ENCODE assay signal across 9 cellular contexts in the genomic region with DNA sequence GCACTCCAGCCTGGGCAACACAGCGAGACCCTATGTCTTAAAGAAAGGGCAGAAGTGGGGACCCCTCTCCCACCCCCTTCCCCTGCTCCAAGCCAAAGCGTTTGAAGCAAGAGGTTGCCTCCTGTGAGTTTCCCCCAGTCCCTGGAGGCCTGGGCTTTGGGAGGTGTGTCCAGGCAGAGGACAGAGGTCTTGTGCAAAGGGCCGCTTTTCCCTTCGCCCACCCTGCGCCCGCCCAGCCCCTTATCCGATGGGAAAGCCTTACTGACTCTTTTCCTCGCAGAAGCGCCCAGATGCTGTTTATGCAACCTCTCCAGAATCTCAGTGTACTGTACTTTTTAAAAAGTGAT. TPM values are rescaled to one million over a fixed set of nuclear protein-coding genes. Genes with fewer than 3 reads are reported as not detected.
DNase-seq lines count a peak whose midpoint lies in the region; TF ChIP-seq lines count a peak whose summit lies in the region.
"Had no signal": no experiment of that assay in that cellular context is flagged by ENCODE, and none has a peak within 500 bp of the region (broad histone marks: within the 10 kb centered on the region; RNA-seq: fewer than 3 reads in every experiment).

No MANE protein-coding gene starts in this region.

- H3K4me1 ChIP-seq in OCI-LY7 (ENCODE audit: insufficient read depth, low read length, poor library complexity, severe bottlenecking) (peaks cover 11% of the 10 kb centered on the region), parathyroid adenoma (peaks cover 8% of the 10 kb centered on the region)

- H3K27me3 Mint-ChIP-seq in Calu3 (ENCODE audit: unreplicated experiment) = no peaks in the 10 kb centered on the region

- H3K79me2 ChIP-seq in OCI-LY7 (ENCODE audit: insufficient read depth, low read depth, low read length) = no peaks in the 10 kb centered on the region
- H3K79me2 ChIP-seq in parathyroid adenoma = no peaks in the 10 kb centered on the region

- intact Hi-C loops in Calu3 (cut with micrococcal nuclease; ENCODE audit: unreplicated experiment) (no loop called here), OCI-LY7 (cut with micrococcal nuclease; ENCODE audit: unreplicated experiment) (no loop called here)

- H3K4me3 ChIP-seq in OCI-LY7 (ENCODE audit: low read depth, low read length, poor library complexity, severe bottlenecking) (no peak overlapping the region), epithelial cell of proximal tubule (ENCODE audit: low read depth, low read length) (peak overlapping the region; percentile 45), parathyroid adenoma (ENCODE audit: low read depth, low read length) (peak overlapping the region; percentile 31)

- H4K20me1 ChIP-seq in OCI-LY7 (ENCODE audit: insufficient read depth, low read length) = no peaks in the 10 kb centered on the region

- BruUV-seq in Calu3 (replicated peaks; lab: Mats Ljungman, UMichigan) = no TSS peak
- BruUV-seq in OCI-LY7 (replicated peaks; lab: Mats Ljungman, UMichigan) = no TSS peak

- H3K9me2 ChIP-seq in OCI-LY7 (ENCODE audit: insufficient read depth, low read length) = no peaks in the 10 kb centered on the region

- peaks cover 20% of the 10 kb centered on the region for H3K36me3 Mint-ChIP-seq in Calu3 (ENCODE audit: insufficient read depth, unreplicated experiment)

- no peaks in the 10 kb centered on the region for H3K36me3 ChIP-seq in OCI-LY7 (ENCODE audit: insufficient read depth, low read length)
- H3K36me3 ChIP-seq in parathyroid adenoma (ENCODE audit: control insufficient read depth, insufficient read depth, low read length) = no peaks in the 10 kb centered on the region

- H3K9ac ChIP-seq in parathyroid adenoma = no peak overlapping the region

- DNase-seq in Calu3 (no peak), OCI-LY7 (ENCODE audit: low spot score) (no peak), epithelial cell of proximal tubule (ENCODE audit: low read depth) (no peak), NCI-H1092 (lab: John Stamatoyannopoulos, UW) (no peak), germinal center (ENCODE audit: low spot score) (no peak), GM10248 (ENCODE audit: extremely low spot score) (no peak)
- no peak for DNase-seq in activated naive CD4-positive, alpha-beta T cell (lab: John Stamatoyannopoulos, UW)
- DNase-seq: NCI-H1436 treated with DMSO at 0.1 percent for 48 hours had no signal

- no peaks in the 10 kb centered on the region for H3K27me3 ChIP-seq in parathyroid adenoma (ENCODE audit: control insufficient read depth, insufficient read depth, low read length)

- H3K9me3 Mint-ChIP-seq in Calu3 (ENCODE audit: low read depth, unreplicated experiment) = no peaks in the 10 kb centered on the region

- POLR2A ChIA-PET in OCI-LY7 (lab: Charles Lee) (no interaction called here), GM10248 (lab: Yijun Ruan, JAX) (no interaction called here)

- H3K9me3 ChIP-seq in OCI-LY7 (ENCODE audit: low read length) = no peaks in the 10 kb centered on the region
- no peaks in the 10 kb centered on the region for H3K9me3 ChIP-seq in parathyroid adenoma (ENCODE audit: control insufficient read depth, low read length)

- TF ChIP-seq CTCF in Calu3 (IDR thresholded peaks at IDR 0.05; ENCODE audit: unreplicated experiment) = no peak
- no peak for TF ChIP-seq CTCF in OCI-LY7 (conservative IDR thresholded peaks at IDR 0.05; ENCODE audit: low read length)
- TF ChIP-seq CTCF in epithelial cell of proximal tubule (conservative IDR thresholded peaks at IDR 0.05; ENCODE audit: low read depth, low read length) = no peak
- TF ChIP-seq CTCF in parathyroid adenoma (IDR thresholded peaks at IDR 0.05) = no peak
- no peak for TF ChIP-seq CTCF in GM10248 (IDR thresholded peaks at IDR 0.05; ENCODE audit: control extremely low read depth, extremely low read depth, low read depth, missing control alignments)

- H3K27ac ChIP-seq in OCI-LY7 (ENCODE audit: low read depth, low read length, poor library complexity, severe bottlenecking) (no peak overlapping the region), parathyroid adenoma (no peak overlapping the region)

- H3K4me1 Mint-ChIP-seq in Calu3 (ENCODE audit: low read depth, unreplicated experiment) = peaks cover 25% of the 10 kb centered on the region

- H3K4me2 ChIP-seq in OCI-LY7 (ENCODE audit: low read length) = peak overlapping the region; percentile 56; the same call in 1 of the 2 replicates
- H3K4me2 ChIP-seq in parathyroid adenoma (ENCODE audit: low read length) = peak overlapping the region; percentile 74

- CTCF ChIA-PET in Calu3 (lab: Charles Lee) (no interaction called here), OCI-LY7 (lab: Charles Lee; ENCODE audit: unreplicated experiment) (no interaction called here), GM10248 (lab: Yijun Ruan, JAX) (interaction anchor here (1.1 to 1.3 kb wide), 2 partner anchors 19 to 40 kb away, joined by 3 to 4 read pairs; no protein-coding TSS in a partner anchor)

- H2AFZ ChIP-seq in OCI-LY7 (ENCODE audit: low read length) = peak overlapping the region; percentile 43; the same call in 1 of the 2 replicates
- H2AFZ ChIP-seq in parathyroid adenoma = peak overlapping the region; percentile 93

- no peak overlapping the region for H3K27ac Mint-ChIP-seq in Calu3 (ENCODE audit: unreplicated experiment)

- peak overlapping the region; percentile 50 for H3K4me3 Mint-ChIP-seq in Calu3 (ENCODE audit: low read depth, unreplicated experiment)

RNA-seq across cellular contexts. Expression of a gene that starts 50.6 kb away (rescaled TPM):
- total RNA-seq in Calu3 (2022) = 175 and 177 TPM in 2 replicates
- 145 and 188 TPM in 2 replicates for total RNA-seq in OCI-LY7 (2014; rRNA removed; shearing (Covaris generic))
- 269 and 281 TPM in 2 replicates for total RNA-seq in OCI-LY7 (2022)
- 84.1 and 101 TPM in 2 replicates for total RNA-seq in epithelial cell of proximal tubule
